Comparison of ENCODE assay signal across 35 cellular contexts in the genomic region with DNA sequence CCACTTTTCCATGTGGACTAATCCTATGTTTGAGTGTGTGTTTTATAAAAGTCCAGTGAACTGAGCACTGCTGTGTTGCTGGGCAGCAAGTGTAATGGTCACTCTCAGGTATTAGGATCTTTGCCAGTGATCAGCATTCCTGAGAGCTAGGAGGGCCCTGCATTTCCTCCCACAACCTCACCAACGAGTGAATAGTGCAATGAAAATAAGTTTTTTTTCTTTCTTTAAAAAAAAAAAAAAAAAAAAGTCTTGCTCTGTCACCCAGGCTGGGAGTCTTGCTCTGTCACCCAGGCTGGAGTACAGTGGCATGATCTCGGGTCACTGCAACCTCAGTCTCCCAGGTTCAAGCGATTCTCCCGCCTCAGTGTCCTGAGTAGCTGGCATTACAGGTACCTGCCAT.
"Had no signal": no experiment of that assay in that cellular context is flagged by ENCODE, and none has a peak within 500 bp of the region (broad histone marks: within the 10 kb centered on the region; RNA-seq: fewer than 3 reads in every experiment).

No MANE protein-coding gene starts in this region.

- H3K36me3 ChIP-seq: MG63 had no signal

- H3K4me3 ChIP-seq: MG63 had no signal

- H3K27ac ChIP-seq: KMS-11 had no signal

- H3K9me3 ChIP-seq: MG63 had no signal

- H3K9ac ChIP-seq: KMS-11 had no signal

- DNase-seq: Karpas-422, Kasumi-1, KG1, MG63, MM.1S, MV-4-11, NCI-H1048, NCI-H1092, NCI-H1092 treated with DMSO at 0.1 percent for 48 hours, NCI-H1105, NCI-H1105 treated with DMSO at 0.1 percent for 48 hours, NCI-H1417, NCI-H1417 treated with DMSO at 0.1 percent for 48 hours, NCI-H1436, NCI-H1436 treated with DMSO at 0.1 percent for 48 hours, NCI-H146, NCI-H1694, NCI-H1694 treated with DMSO at 0.1 percent for 48 hours, NCI-H187, NCI-H187 treated with DMSO at 0.1 percent for 48 hours, NCI-H1930, NCI-H2029, NCI-H2029 treated with DMSO at 0.1 percent for 48 hours, NCI-H2081, NCI-H2081 treated with DMSO at 0.1 percent for 48 hours, NCI-H2107, NCI-H2171, NCI-H2171 treated with DMSO at 0.1 percent for 48 hours, NCI-H2227 treated with DMSO at 0.1 percent for 48 hours, NCI-H226, NCI-H345, NCI-H446 treated with DMSO at 0.1 percent for 48 hours, NCI-H510A, NCI-H510A treated with DMSO at 0.1 percent for 48 hours had no signal

- H3K4me2 ChIP-seq: KMS-11 had no signal
